Comparison of ENCODE assay signal across 20 cellular contexts in genomic region chr17:14333506-14333905, GRCh38.
"Had no signal": no experiment of that assay in that cellular context is flagged by ENCODE, and none has a peak within 500 bp of the region (broad histone marks: within the 10 kb centered on the region; RNA-seq: fewer than 3 reads in every experiment).

No MANE protein-coding gene starts in this region.

- H3K27me3 ChIP-seq: body of pancreas, neural progenitor cell, transverse colon, vagina had no signal

- DNase-seq: activated CD4-positive, alpha-beta T cell treated with anti-CD3 and anti-CD28 coated beads, Interleukin-2, amount 10 ng/mL, durations not matched to agents 24 days and 14 days; activated CD8-positive, alpha-beta memory T cell treated with anti-CD3 and anti-CD28 coated beads, Interleukin-2, amount 50 U/mL, for 4 hours; activated naive CD8-positive, alpha-beta T cell treated with anti-CD3 and anti-CD28 coated beads, Interleukin-2, amount 10 ng/mL, durations not matched to agents 7 days and 5 days; activated T-cell treated with anti-CD3 and anti-CD28 coated beads, Interleukin-2, amount 50 U/mL, for 4 hours; body of pancreas; foreskin melanocyte; glutamatergic neuron; hippocampal formation; islet precursor cell; left colon; midbrain; stimulated activated CD4-positive, alpha-beta T cell treated with anti-CD3 and anti-CD28 coated beads, Interleukin-12 subunit alpha, Interleukin-12 subunit beta, amount 100 ng/mL, for 4 hours; stimulated activated CD4-positive, alpha-beta T cell treated with anti-CD3 and anti-CD28 coated beads, Interleukin-1b, Interleukin-23, amount 100 ng/mL, for 48 hours; stimulated activated CD8-positive, alpha-beta memory T cell treated with anti-CD3 and anti-CD28 coated beads, Interleukin-4, amount 100 ng/mL, for 48 hours; stimulated activated naive CD4-positive, alpha-beta T cell treated with Interleukin-2 at 50 U/mL for 16 hours; transverse colon had no signal

- H3K4me1 ChIP-seq: body of pancreas, vagina had no signal

- ATAC-seq: activated T-cell treated with anti-CD3 and anti-CD28 coated beads, Interleukin-2, amount 50 U/mL, for 4 hours; body of pancreas; left colon had no signal

- H3K27ac Mint-ChIP-seq: activated naive CD8-positive, alpha-beta T cell treated with anti-CD3 and anti-CD28 coated beads, Interleukin-2, amount 10 ng/mL, durations not matched to agents 7 days and 5 days; neural progenitor cell; progenitor cell of endocrine pancreas had no signal

- H3K36me3 ChIP-seq: neural progenitor cell, transverse colon, vagina had no signal

- H3K4me3 Mint-ChIP-seq: activated CD4-positive, alpha-beta T cell treated with anti-CD3 and anti-CD28 coated beads, Interleukin-2, amount 10 ng/mL, durations not matched to agents 24 days and 14 days; activated naive CD8-positive, alpha-beta T cell treated with anti-CD3 and anti-CD28 coated beads, Interleukin-2, amount 10 ng/mL, durations not matched to agents 7 days and 5 days; activated T-cell treated with anti-CD3 and anti-CD28 coated beads, Interleukin-2, amount 50 U/mL, for 4 hours; neural progenitor cell had no signal

- H3K27ac ChIP-seq: body of pancreas, transverse colon, vagina had no signal

- H3K9me3 ChIP-seq: body of pancreas, transverse colon, vagina had no signal

- H3K27me3 Mint-ChIP-seq: activated CD4-positive, alpha-beta T cell treated with anti-CD3 and anti-CD28 coated beads, Interleukin-2, amount 10 ng/mL, durations not matched to agents 24 days and 14 days; activated naive CD8-positive, alpha-beta T cell treated with anti-CD3 and anti-CD28 coated beads, Interleukin-2, amount 10 ng/mL, durations not matched to agents 7 days and 5 days; progenitor cell of endocrine pancreas had no signal

- H3K9me3 Mint-ChIP-seq: activated CD4-positive, alpha-beta T cell treated with anti-CD3 and anti-CD28 coated beads, Interleukin-2, amount 10 ng/mL, durations not matched to agents 24 days and 14 days; activated naive CD8-positive, alpha-beta T cell treated with anti-CD3 and anti-CD28 coated beads, Interleukin-2, amount 10 ng/mL, durations not matched to agents 7 days and 5 days; activated T-cell treated with anti-CD3 and anti-CD28 coated beads, Interleukin-2, amount 50 U/mL, for 4 hours had no signal

- H3K9ac ChIP-seq: neural progenitor cell had no signal

- H3K4me3 ChIP-seq: body of pancreas, lung, neural progenitor cell, transverse colon, vagina had no signal
